Comparison of ENCODE assay signal across 2 cellular contexts in the genomic region with DNA sequence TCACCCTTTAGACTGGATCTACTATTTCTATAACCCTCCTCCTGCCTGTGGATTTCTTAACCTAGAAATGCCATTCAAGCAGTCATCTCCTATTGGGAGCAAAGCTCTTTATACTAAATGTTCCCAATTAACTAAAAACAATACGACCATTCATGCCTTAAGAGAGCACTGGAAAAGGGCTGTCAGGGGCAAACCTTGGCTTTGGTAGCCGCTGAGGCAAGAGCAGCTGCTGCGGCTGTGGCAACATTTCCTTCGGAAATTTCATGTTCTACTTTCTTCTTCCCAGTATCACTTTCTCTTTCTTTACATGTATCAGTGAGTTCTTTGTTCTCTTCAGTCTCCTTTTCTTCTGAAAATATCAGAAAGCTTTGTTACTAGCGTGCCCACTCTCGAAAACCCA.
TF ChIP-seq lines count a peak whose summit lies in the region.

No MANE protein-coding gene starts in this region.

TF ChIP-seq in GM12878, 131 proteins besides CTCF, POLR2A, EP300 and RAD21 (continued from another document):
- TF ChIP-seq ETV6 (conservative IDR thresholded peaks at IDR 0.05 in 1 of 2, IDR thresholded peaks at IDR 0.05 in 1 of 2; ENCODE audit: borderline replicate concordance in 1 of 2, low read depth in 1 of 2), result peak in 1 of 2 experiments; percentile 47; a peak in 1 of 4 replicates
- TF ChIP-seq HDAC2 (IDR thresholded peaks at IDR 0.05), result no peak
- TF ChIP-seq PML (IDR thresholded peaks at IDR 0.05; ENCODE audit: low read length), result no peak
- TF ChIP-seq PKNOX1 (IDR thresholded peaks at IDR 0.05), result no peak
- no peak for TF ChIP-seq YY1 (IDR thresholded peaks at IDR 0.05; ENCODE audit: low read depth, low read length)
- no peak for TF ChIP-seq ZZZ3 (IDR thresholded peaks at IDR 0.05; ENCODE audit: control insufficient read depth, insufficient read length, low read depth)
- TF ChIP-seq TCF12 (IDR thresholded peaks at IDR 0.05; ENCODE audit: low read depth, low read length), result 0 out of 2 replicates have a peak, but pooled peaks have one; percentile 46
- no peak for TF ChIP-seq ASH2L (IDR thresholded peaks at IDR 0.05; ENCODE audit: borderline replicate concordance, low read depth)

TF ChIP-seq in SK-N-SH treated with all-trans-retinoic acid at 6 μM for 48 hours, 23 proteins besides CTCF, POLR2A, EP300 and RAD21 (continued from another document):
- TF ChIP-seq, protein P1, sequence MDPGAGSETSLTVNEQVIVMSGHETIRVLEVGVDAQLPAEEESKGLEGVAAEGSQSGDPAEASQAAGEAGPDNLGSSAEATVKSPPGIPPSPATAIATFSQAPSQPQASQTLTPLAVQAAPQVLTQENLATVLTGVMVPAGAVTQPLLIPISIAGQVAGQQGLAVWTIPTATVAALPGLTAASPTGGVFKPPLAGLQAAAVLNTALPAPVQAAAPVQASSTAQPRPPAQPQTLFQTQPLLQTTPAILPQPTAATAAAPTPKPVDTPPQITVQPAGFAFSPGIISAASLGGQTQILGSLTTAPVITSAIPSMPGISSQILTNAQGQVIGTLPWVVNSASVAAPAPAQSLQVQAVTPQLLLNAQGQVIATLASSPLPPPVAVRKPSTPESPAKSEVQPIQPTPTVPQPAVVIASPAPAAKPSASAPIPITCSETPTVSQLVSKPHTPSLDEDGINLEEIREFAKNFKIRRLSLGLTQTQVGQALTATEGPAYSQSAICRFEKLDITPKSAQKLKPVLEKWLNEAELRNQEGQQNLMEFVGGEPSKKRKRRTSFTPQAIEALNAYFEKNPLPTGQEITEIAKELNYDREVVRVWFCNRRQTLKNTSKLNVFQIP (CRISPR knock-in tag; IDR thresholded peaks at IDR 0.05; ENCODE audit: borderline replicate concordance, low read depth), result no peak
- no peak for TF ChIP-seq ARNTL (CRISPR knock-in tag; IDR thresholded peaks at IDR 0.05; ENCODE audit: borderline replicate concordance, low read depth)
- no peak for TF ChIP-seq PPARA (CRISPR knock-in tag; IDR thresholded peaks at IDR 0.05; ENCODE audit: borderline replicate concordance)
- no peak for TF ChIP-seq ZNF70 (CRISPR knock-in tag; IDR thresholded peaks at IDR 0.05)
- TF ChIP-seq, protein P2, sequence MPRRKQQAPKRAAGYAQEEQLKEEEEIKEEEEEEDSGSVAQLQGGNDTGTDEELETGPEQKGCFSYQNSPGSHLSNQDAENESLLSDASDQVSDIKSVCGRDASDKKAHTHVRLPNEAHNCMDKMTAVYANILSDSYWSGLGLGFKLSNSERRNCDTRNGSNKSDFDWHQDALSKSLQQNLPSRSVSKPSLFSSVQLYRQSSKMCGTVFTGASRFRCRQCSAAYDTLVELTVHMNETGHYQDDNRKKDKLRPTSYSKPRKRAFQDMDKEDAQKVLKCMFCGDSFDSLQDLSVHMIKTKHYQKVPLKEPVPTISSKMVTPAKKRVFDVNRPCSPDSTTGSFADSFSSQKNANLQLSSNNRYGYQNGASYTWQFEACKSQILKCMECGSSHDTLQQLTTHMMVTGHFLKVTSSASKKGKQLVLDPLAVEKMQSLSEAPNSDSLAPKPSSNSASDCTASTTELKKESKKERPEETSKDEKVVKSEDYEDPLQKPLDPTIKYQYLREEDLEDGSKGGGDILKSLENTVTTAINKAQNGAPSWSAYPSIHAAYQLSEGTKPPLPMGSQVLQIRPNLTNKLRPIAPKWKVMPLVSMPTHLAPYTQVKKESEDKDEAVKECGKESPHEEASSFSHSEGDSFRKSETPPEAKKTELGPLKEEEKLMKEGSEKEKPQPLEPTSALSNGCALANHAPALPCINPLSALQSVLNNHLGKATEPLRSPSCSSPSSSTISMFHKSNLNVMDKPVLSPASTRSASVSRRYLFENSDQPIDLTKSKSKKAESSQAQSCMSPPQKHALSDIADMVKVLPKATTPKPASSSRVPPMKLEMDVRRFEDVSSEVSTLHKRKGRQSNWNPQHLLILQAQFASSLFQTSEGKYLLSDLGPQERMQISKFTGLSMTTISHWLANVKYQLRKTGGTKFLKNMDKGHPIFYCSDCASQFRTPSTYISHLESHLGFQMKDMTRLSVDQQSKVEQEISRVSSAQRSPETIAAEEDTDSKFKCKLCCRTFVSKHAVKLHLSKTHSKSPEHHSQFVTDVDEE (CRISPR knock-in tag; IDR thresholded peaks at IDR 0.05), result no peak
